30 cellular contexts compared by ENCODE assay signal in the genomic region with DNA sequence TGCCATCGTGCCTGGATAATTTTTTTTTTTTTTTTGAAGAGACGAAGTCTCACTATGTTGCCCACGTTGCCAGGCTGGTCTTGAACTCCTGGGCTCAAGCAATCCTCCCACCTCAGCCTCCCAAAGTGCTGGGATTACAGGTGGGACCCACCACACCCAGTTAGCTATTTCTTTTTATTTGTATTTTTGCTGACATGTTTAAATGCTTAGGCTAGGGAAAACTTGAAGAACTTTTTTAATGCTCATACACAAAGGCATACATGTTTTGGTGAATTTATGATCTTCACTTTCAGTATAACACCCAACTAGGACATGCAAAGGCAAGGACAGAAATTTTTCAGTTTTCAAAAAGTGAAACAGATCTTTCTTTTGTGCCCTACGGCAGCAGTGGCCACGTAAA.
"Had no signal": no experiment of that assay in that cellular context is flagged by ENCODE, and none has a peak within 500 bp of the region (broad histone marks: within the 10 kb centered on the region; RNA-seq: fewer than 3 reads in every experiment).

No MANE protein-coding gene starts in this region.

- H3K9me3 Mint-ChIP-seq: activated CD4-positive, alpha-beta memory T cell treated with anti-CD3 and anti-CD28 coated beads for 36 hours; activated CD4-positive, alpha-beta T cell treated with anti-CD3 and anti-CD28 coated beads, Interleukin-2, amount 10 ng/mL, durations not matched to agents 24 days and 14 days; activated T-helper 1 cell treated with anti-CD3 and anti-CD28 coated beads, Interleukin-12 subunit alpha, Interleukin-12 subunit beta, Interleukin-2, Interleukin-4 antibody, amounts not matched to agents 30 ng/mL and 10 ng/mL and 1 ng/mL, durations not matched to agents 14 hours and 24 hours and 36 hours; mesothelial cell of epicardium; naive B cell; neural crest cell; stimulated activated naive B cell treated with anti-CD40 and anti-IgM and Interleukin-4, amounts not matched to agents 10 μg/mL and 1 μg/mL and 100 μg/mL, for 72 hours had no signal

- FAIRE-seq: bronchial epithelial cell, colon, endometrium, frontal cortex had no signal

- H3K4me3 Mint-ChIP-seq: activated CD4-positive, alpha-beta memory T cell treated with anti-CD3 and anti-CD28 coated beads for 36 hours; activated CD4-positive, alpha-beta T cell treated with anti-CD3 and anti-CD28 coated beads, Interleukin-2, amount 10 ng/mL, durations not matched to agents 24 days and 14 days; activated T-helper 1 cell treated with anti-CD3 and anti-CD28 coated beads, Interleukin-12 subunit alpha, Interleukin-12 subunit beta, Interleukin-2, Interleukin-4 antibody, amounts not matched to agents 30 ng/mL and 10 ng/mL and 1 ng/mL, durations not matched to agents 14 hours and 24 hours and 36 hours; mesothelial cell of epicardium; neural crest cell; stimulated activated naive B cell treated with anti-CD40 and anti-IgM and Interleukin-4, amounts not matched to agents 10 μg/mL and 1 μg/mL and 100 μg/mL, for 72 hours had no signal

- H3K27me3 Mint-ChIP-seq: activated CD4-positive, alpha-beta memory T cell treated with anti-CD3 and anti-CD28 coated beads for 36 hours; activated CD4-positive, alpha-beta T cell treated with anti-CD3 and anti-CD28 coated beads, Interleukin-2, amount 10 ng/mL, durations not matched to agents 24 days and 14 days; naive B cell; stimulated activated naive B cell treated with anti-CD40 and anti-IgM and Interleukin-4, amounts not matched to agents 10 μg/mL and 1 μg/mL and 100 μg/mL, for 72 hours had no signal

- H3K4me1 ChIP-seq: left ventricle myocardium inferior, parathyroid adenoma, psoas muscle had no signal

- H3K9ac ChIP-seq: parathyroid adenoma had no signal

- H3K36me3 Mint-ChIP-seq: activated CD4-positive, alpha-beta memory T cell treated with anti-CD3 and anti-CD28 coated beads for 36 hours; mesothelial cell of epicardium had no signal

- ATAC-seq: psoas muscle; stimulated activated naive B cell treated with anti-CD40 and anti-IgM and Interleukin-4, amounts not matched to agents 10 μg/mL and 1 μg/mL and 100 μg/mL, for 72 hours had no signal

- H3K4me3 ChIP-seq: left ventricle myocardium inferior, psoas muscle, stomach, upper lobe of left lung, vagina had no signal

- DNase-seq: activated CD4-positive, alpha-beta memory T cell treated with anti-CD3 and anti-CD28 coated beads for 36 hours; activated CD4-positive, alpha-beta T cell treated with anti-CD3 and anti-CD28 coated beads, Interleukin-2, amount 10 ng/mL, durations not matched to agents 24 days and 14 days; activated CD4-positive, CD25-positive, alpha-beta regulatory T cell treated with anti-CD3 and anti-CD28 coated beads, Interleukin-2, amount 50 U/mL, for 72 hours; activated CD8-positive, alpha-beta memory T cell treated with anti-CD3 and anti-CD28 coated beads, Interleukin-2, amount 50 U/mL, for 4 hours; activated effector memory CD4-positive, alpha-beta T cell treated with anti-CD3 and anti-CD28 coated beads, Interleukin-2, amount 50 U/mL, for 16 hours; activated naive CD4-positive, alpha-beta T cell treated with anti-CD3 and anti-CD28 coated beads, Interleukin-2, amount 50 U/mL, for 16 hours; activated T-cell treated with anti-CD3 and anti-CD28 coated beads, Interleukin-2, amount 50 U/mL, for 1 hour; amniotic stem cell; dermis blood vessel endothelial cell; effector CD8-positive, alpha-beta T cell; esophagus squamous epithelium; left ventricle myocardium inferior; naive B cell; psoas muscle; stimulated activated CD4-positive, alpha-beta T cell treated with anti-CD3 and anti-CD28 coated beads, Interleukin-15, amount 100 ng/mL, for 24 hours; stimulated activated CD4-positive, alpha-beta T cell treated with anti-CD3 and anti-CD28 coated beads, Interleukin-2, amount 100 ng/mL, for 24 hours; stimulated activated naive B cell treated with anti-CD40 and anti-IgM and Interleukin-4, amounts not matched to agents 10 μg/mL and 1 μg/mL and 100 μg/mL, for 72 hours; stomach; T-helper 2 cell had no signal

- H2AFZ ChIP-seq: parathyroid adenoma had no signal

- H3K27ac Mint-ChIP-seq: activated CD4-positive, alpha-beta memory T cell treated with anti-CD3 and anti-CD28 coated beads for 36 hours; activated CD4-positive, alpha-beta T cell treated with anti-CD3 and anti-CD28 coated beads, Interleukin-2, amount 10 ng/mL, durations not matched to agents 24 days and 14 days; activated T-helper 1 cell treated with anti-CD3 and anti-CD28 coated beads, Interleukin-12 subunit alpha, Interleukin-12 subunit beta, Interleukin-2, Interleukin-4 antibody, amounts not matched to agents 30 ng/mL and 10 ng/mL and 1 ng/mL, durations not matched to agents 14 hours and 24 hours and 36 hours; mesothelial cell of epicardium; stimulated activated naive B cell treated with anti-CD40 and anti-IgM and Interleukin-4, amounts not matched to agents 10 μg/mL and 1 μg/mL and 100 μg/mL, for 72 hours had no signal

- H3K9me3 ChIP-seq: esophagus squamous epithelium, left ventricle myocardium inferior, psoas muscle, stomach, upper lobe of left lung, vagina had no signal

- H3K27me3 ChIP-seq: esophagus squamous epithelium, stomach, upper lobe of left lung, vagina had no signal

- H3K36me3 ChIP-seq: esophagus squamous epithelium, left ventricle myocardium inferior, stomach, upper lobe of left lung, vagina had no signal

- H3K4me1 Mint-ChIP-seq: activated CD4-positive, alpha-beta T cell treated with anti-CD3 and anti-CD28 coated beads, Interleukin-2, amount 10 ng/mL, durations not matched to agents 24 days and 14 days; mesothelial cell of epicardium had no signal

- H3K27ac ChIP-seq: epithelial cell of prostate, left ventricle myocardium inferior, parathyroid adenoma, psoas muscle, stomach, vagina had no signal
